8 cellular contexts compared by ENCODE assay signal in the genomic region with DNA sequence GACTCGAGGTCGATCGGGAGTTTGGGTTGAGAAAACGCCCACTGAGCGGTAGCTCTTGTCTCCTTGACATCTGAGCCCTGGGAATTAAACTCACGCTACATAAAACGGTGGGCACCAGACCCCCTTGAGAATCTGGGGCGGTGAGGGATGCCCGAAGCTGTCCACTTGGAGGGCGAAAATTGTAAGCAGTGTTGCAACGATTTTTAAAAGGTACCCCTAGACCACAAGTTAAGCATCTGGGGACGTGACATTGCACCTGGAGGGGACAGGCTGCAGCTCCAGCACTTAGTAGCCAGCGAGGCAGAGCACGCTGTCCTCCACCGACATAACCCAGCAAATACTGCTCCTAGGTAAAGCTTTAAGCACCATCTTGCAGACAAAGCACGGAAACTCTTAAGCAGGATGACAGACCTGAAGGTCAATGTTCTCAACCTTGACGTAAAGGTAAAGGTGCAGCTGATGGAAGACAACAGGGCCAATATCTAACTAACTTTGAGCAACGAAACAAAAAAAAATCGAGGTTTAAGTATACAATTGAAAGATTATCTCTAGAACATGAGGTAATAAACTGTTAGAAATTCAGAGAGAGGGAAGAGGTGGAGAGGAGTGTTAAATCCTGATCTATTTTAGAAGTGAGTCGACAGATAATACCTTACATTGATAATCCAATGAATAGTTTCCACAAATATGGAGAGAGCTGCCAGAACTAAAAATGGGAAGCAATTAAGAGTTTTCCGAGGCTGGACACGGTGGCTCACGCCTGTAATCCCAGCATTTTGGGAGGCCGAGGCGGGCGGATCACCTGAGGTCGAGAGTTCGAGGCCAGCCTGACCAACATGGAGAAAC. TPM values are rescaled to one million over a fixed set of nuclear protein-coding genes. Genes with fewer than 3 reads are reported as not detected.
DNase-seq lines count a peak whose midpoint lies in the region; ATAC-seq, FAIRE-seq and TF ChIP-seq lines count a peak whose summit lies in the region.

No MANE protein-coding gene starts in this region.

- H3K9ac ChIP-seq in PC-3 (ENCODE audit: low read length) (peak overlapping the region; percentile 84), endodermal cell (ENCODE audit: extremely low read depth, low read length, poor library complexity, severe bottlenecking) (no peak overlapping the region), neural progenitor cell (no peak overlapping the region)

- CTCF ChIA-PET in PC-3 (lab: Charles Lee), result interaction anchor here (0.6 kb wide), 1 partner anchor 32 kb away, joined by 3 read pairs; no protein-coding TSS in a partner anchor

- FAIRE-seq in GM12891 (lab: Jason Lieb, UNC), result peak; percentile 80

- 14 to 27% methylated on average over 20 to 24 of the region's 28 CpGs for WGBS in endodermal cell (ENCODE audit: insufficient coverage in 1 of 2, insufficient read length in 1 of 2), 2 experiments

- H2AFZ ChIP-seq in PC-3 (ENCODE audit: low read length) (peak overlapping the region; percentile 86), neural progenitor cell (replicated peaks) (peak overlapping the region; percentile 97)

- H3K27me3 ChIP-seq in PC-3 (ENCODE audit: low read length) (no peaks in the 10 kb centered on the region), endodermal cell (ENCODE audit: control insufficient read depth, insufficient read depth, low read length, poor library complexity, severe bottlenecking) (no peaks in the 10 kb centered on the region), neural progenitor cell (peaks cover 30% of the 10 kb centered on the region)

- H3K9me3 ChIP-seq in PC-3 (ENCODE audit: low read length), result no peaks in the 10 kb centered on the region
- no peaks in the 10 kb centered on the region for H3K9me3 ChIP-seq in endodermal cell (ENCODE audit: control insufficient read depth, low read length)
- no peaks in the 10 kb centered on the region for H3K9me3 ChIP-seq in neural progenitor cell (ENCODE audit: low read depth)

- H3K4me1 ChIP-seq in PC-3 (ENCODE audit: insufficient read depth, low read length), result peaks cover 21% of the 10 kb centered on the region
- peaks cover 2% of the 10 kb centered on the region for H3K4me1 ChIP-seq in endodermal cell (ENCODE audit: control insufficient read depth, insufficient read depth, low read length)
- peaks cover 21% of the 10 kb centered on the region for H3K4me1 ChIP-seq in neural progenitor cell

- POLR2A ChIA-PET in PC-3 (lab: Charles Lee; ENCODE audit: unreplicated experiment), result no interaction called here

- H3K79me2 ChIP-seq in PC-3 (ENCODE audit: low read length), result peaks cover 38% of the 10 kb centered on the region
- H3K79me2 ChIP-seq in neural progenitor cell (ENCODE audit: low read depth), result peaks cover 28% of the 10 kb centered on the region

- H3K4me1 Mint-ChIP-seq in endodermal cell, result peaks cover 21% of the 10 kb centered on the region
- H3K4me1 Mint-ChIP-seq in neural progenitor cell, result peaks cover 28% of the 10 kb centered on the region

- H3K9me2 ChIP-seq in PC-3 (replicated peaks; ENCODE audit: low read length), result no peaks in the 10 kb centered on the region

- H3K9me3 Mint-ChIP-seq in endodermal cell (no peaks in the 10 kb centered on the region), neural progenitor cell (no peaks in the 10 kb centered on the region)

- H3K36me3 ChIP-seq in PC-3 (ENCODE audit: low read depth, low read length) (no peaks in the 10 kb centered on the region), endodermal cell (ENCODE audit: control insufficient read depth, insufficient read depth, low read length) (peaks cover 13% of the 10 kb centered on the region), neural progenitor cell (no peaks in the 10 kb centered on the region)

- H3K27me3 Mint-ChIP-seq in endodermal cell (ENCODE audit: insufficient read depth) (peaks cover 10% of the 10 kb centered on the region), neural progenitor cell (ENCODE audit: insufficient read depth, low read depth) (peaks cover 7% of the 10 kb centered on the region)

- intact Hi-C loops in PC-3 (cut with micrococcal nuclease), result loop anchor here (10.0 kb wide), 1 partner anchor 51 kb away; no protein-coding TSS in a partner anchor

- H3K27ac Mint-ChIP-seq in endodermal cell (peak overlapping the region; percentile 92), neural progenitor cell (peak overlapping the region; percentile 2)

- ATAC-seq in PC-3 (no peak), HG03045 (IDR thresholded peaks at IDR 0.05; ENCODE audit: unreplicated experiment) (no peak)

- DNase-seq in GM12891 (ENCODE audit: insufficient read length, low spot score) (no peak), PC-3 (no peak), endodermal cell (no peak), neural progenitor cell (ENCODE audit: low spot score) (peak; percentile 34), GM03348 (ENCODE audit: low spot score) (no peak), Ammon's horn (ENCODE audit: low spot score) (no peak), NCI-H128 (lab: John Stamatoyannopoulos, UW; ENCODE audit: unreplicated experiment) (no peak)

- peak overlapping the region; percentile 87 for H3K4me3 ChIP-seq in PC-3 (ENCODE audit: low read length)
- peak overlapping the region; percentile 95 for H3K4me3 ChIP-seq in endodermal cell (ENCODE audit: low read length)
- peak overlapping the region; percentile 74 for H3K4me3 ChIP-seq in neural progenitor cell

- peak overlapping the region; percentile 77 for H3K4me3 Mint-ChIP-seq in endodermal cell
- H3K4me3 Mint-ChIP-seq in neural progenitor cell, result peak overlapping the region; percentile 98

- H3K4me2 ChIP-seq in PC-3 (ENCODE audit: low read length) (peak overlapping the region; percentile 90), neural progenitor cell (peak overlapping the region; percentile 98)

- no peak for TF ChIP-seq POLR2A in GM12891 (IDR thresholded peaks at IDR 0.05; ENCODE audit: low read depth, low read length)

- H3F3A ChIP-seq in PC-3 (ENCODE audit: low read length, unreplicated experiment) (no peaks in the 10 kb centered on the region), neural progenitor cell (ENCODE audit: low read depth) (peaks cover 26% of the 10 kb centered on the region)

- no peak overlapping the region for H3K27ac ChIP-seq in PC-3 (ENCODE audit: low read length)
- no peak overlapping the region for H3K27ac ChIP-seq in endodermal cell (ENCODE audit: low read depth, low read length)
- no peak overlapping the region for H3K27ac ChIP-seq in neural progenitor cell

- TF ChIP-seq CTCF in PC-3 (conservative IDR thresholded peaks at IDR 0.05; ENCODE audit: low read depth, low read length), result no peak
- no peak for TF ChIP-seq CTCF in endodermal cell (conservative IDR thresholded peaks at IDR 0.05)
- TF ChIP-seq CTCF in neural progenitor cell (IDR thresholded peaks at IDR 0.05), result no peak

- peaks cover 14% of the 10 kb centered on the region for H4K20me1 ChIP-seq in PC-3 (ENCODE audit: low read length)
- H4K20me1 ChIP-seq in neural progenitor cell (ENCODE audit: low read depth), result peaks cover 28% of the 10 kb centered on the region

- H3K36me3 Mint-ChIP-seq in endodermal cell (ENCODE audit: low read depth) (peaks cover 8% of the 10 kb centered on the region), neural progenitor cell (no peaks in the 10 kb centered on the region)

- BruUV-seq in PC-3 (replicated peaks; lab: Mats Ljungman, UMichigan), result TSS peak; percentile 72

TF ChIP-seq in GM12891, 5 proteins besides CTCF, POLR2A, EP300 and RAD21:
- TF ChIP-seq POLR2AphosphoS5 (IDR thresholded peaks at IDR 0.05; ENCODE audit: low read depth, low read length), result no peak
- no peak for TF ChIP-seq TAF1 (IDR thresholded peaks at IDR 0.05; ENCODE audit: low read depth, low read length)
- TF ChIP-seq POU2F2 (IDR thresholded peaks at IDR 0.05; ENCODE audit: low read depth, low read length), result no peak
- no peak for TF ChIP-seq SPI1 (IDR thresholded peaks at IDR 0.05; ENCODE audit: low read depth, low read length)
- TF ChIP-seq PAX5 (IDR thresholded peaks at IDR 0.05; ENCODE audit: insufficient read depth, low read length, severe bottlenecking), result no peak

RNA-seq across cellular contexts. Expression of gene CDR2, which starts 0.9 kb away (rescaled TPM):
- 10.7 TPM for polyA plus RNA-seq in GM12891 (2012; ENCODE audit: low read depth, missing spikeins)
- 14.1 and 14.7 TPM in 2 replicates for total RNA-seq in PC-3 (2014; rRNA removed)
- total RNA-seq in endodermal cell, result 10 to 100 TPM; 17.6 to 24.3 TPM
- polyA plus RNA-seq in endodermal cell (2013, experiment 1 of 2), result 18.3 TPM
- polyA plus RNA-seq in endodermal cell (2013, experiment 2 of 2), result 21.8 TPM
- total RNA-seq in neural progenitor cell (ENCODE audit: low replicate concordance), result 20.4 and 28.0 TPM in 2 replicates
